Comparison of ENCODE assay signal across 19 cellular contexts in genomic region chr16:48522041-48522440, GRCh38.
DNase-seq lines count a peak whose midpoint lies in the region; ATAC-seq, FAIRE-seq and TF ChIP-seq lines count a peak whose summit lies in the region.
"Had no signal": no experiment of that assay in that cellular context is flagged by ENCODE, and none has a peak within 500 bp of the region (broad histone marks: within the 10 kb centered on the region; RNA-seq: fewer than 3 reads in every experiment).

No MANE protein-coding gene starts in this region.

- WGBS in lower leg skin, 2 donors = 87 to 95% methylated on average over 8 of the region's 8 CpGs

- H3K4me3 ChIP-seq in CD4-positive, CD25-positive, alpha-beta regulatory T cell (ENCODE audit: low read depth, low read length) = no peak overlapping the region
- no peak overlapping the region for H3K4me3 ChIP-seq in kidney (ENCODE audit: low read length in 2 of 2)
- no peak overlapping the region for H3K4me3 ChIP-seq in lower leg skin (ENCODE audit: low read depth, poor library complexity, severe bottlenecking)
- H3K4me3 ChIP-seq: A549 had no signal

- H3K4me1 Mint-ChIP-seq in CD4-positive, CD25-positive, alpha-beta regulatory T cell = no peaks in the 10 kb centered on the region

- H3K27ac ChIP-seq in CD4-positive, CD25-positive, alpha-beta regulatory T cell (ENCODE audit: insufficient read depth, low read length, poor library complexity, severe bottlenecking) = no peak overlapping the region
- H3K27ac ChIP-seq in kidney (ENCODE audit: low read depth in 2 of 2, low read length in 2 of 2) = no peak overlapping the region
- H3K27ac ChIP-seq: 22Rv1, A549 had no signal

- no peak for TF ChIP-seq POLR2A in lower leg skin (IDR thresholded peaks at IDR 0.05)

- ATAC-seq in CD4-positive, CD25-positive, alpha-beta regulatory T cell (ENCODE audit: low read depth in 2 of 2) = no peak
- ATAC-seq in HG03280 (IDR thresholded peaks at IDR 0.05; ENCODE audit: unreplicated experiment) = no peak
- ATAC-seq: A549, HepG2 had no signal

- peak; percentile 36 for DNase-seq in activated effector memory CD4-positive, alpha-beta T cell treated with anti-CD3 and anti-CD28 coated beads, Interleukin-2, amount 50 U/mL, for 16 hours
- DNase-seq in activated effector memory CD4-positive, alpha-beta T cell treated with Interleukin-2 at 50 U/mL for 16 hours = no peak
- DNase-seq in CD4-positive, CD25-positive, alpha-beta regulatory T cell = no peak
- peak; percentile 46 for DNase-seq in kidney
- no peak for DNase-seq in lower leg skin (ENCODE audit: low spot score in 2 of 2)
- DNase-seq in NCI-H82 (lab: John Stamatoyannopoulos, UW) = no peak
- DNase-seq: AML-193, Caco-2, H9 had no signal

- H3K27me3 ChIP-seq in CD4-positive, CD25-positive, alpha-beta regulatory T cell (ENCODE audit: control insufficient read depth, insufficient read depth, low read length) = no peaks in the 10 kb centered on the region

- intact Hi-C loops in kidney (cut with DNase I) = no loop called here
- intact Hi-C loops in lower leg skin (cut with DNase I; ENCODE audit: low total_unique reads) = loop anchor here (10.0 kb wide), 1 partner anchor 103 kb away; no protein-coding TSS in a partner anchor

- peaks cover 0 to 2% (median 0%) of the 10 kb centered on the region in 7 donors for H3K9me3 Mint-ChIP-seq in CD4-positive, CD25-positive, alpha-beta regulatory T cell
- H3K9me3 Mint-ChIP-seq: H9, IgD-negative memory B cell had no signal

- no peaks in the 10 kb centered on the region for H3K9me3 ChIP-seq in CD4-positive, CD25-positive, alpha-beta regulatory T cell (ENCODE audit: control insufficient read depth in 2 of 2, low read length in 2 of 2)
- H3K9me3 ChIP-seq in kidney (ENCODE audit: control insufficient read depth in 1 of 2, low read length in 2 of 2) = no peaks in the 10 kb centered on the region
- H3K9me3 ChIP-seq: A549, Caco-2 had no signal

- H3K4me3 Mint-ChIP-seq in CD4-positive, CD25-positive, alpha-beta regulatory T cell = no peak overlapping the region
- H3K4me3 Mint-ChIP-seq: H9, IgD-negative memory B cell had no signal

- peak overlapping the region in 2 of 3 donors; percentile 18 to 87 for H3K27ac Mint-ChIP-seq in CD4-positive, CD25-positive, alpha-beta regulatory T cell
- H3K27ac Mint-ChIP-seq: H9 had no signal

- no peaks in the 10 kb centered on the region for H3K4me1 ChIP-seq in CD4-positive, CD25-positive, alpha-beta regulatory T cell (ENCODE audit: control insufficient read depth, insufficient read depth, low read length, poor library complexity, severe bottlenecking)
- no peaks in the 10 kb centered on the region for H3K4me1 ChIP-seq in kidney (ENCODE audit: control insufficient read depth in 1 of 2, insufficient read depth in 1 of 2, low read depth in 1 of 2, low read length in 2 of 2)

- no peak for FAIRE-seq in kidney (lab: Jason Lieb, UNC)
- FAIRE-seq: A549, D721Med, G401.6, GM12891, GM19239, H1, HepG2 had no signal

- no peaks in the 10 kb centered on the region for H3K36me3 ChIP-seq in CD4-positive, CD25-positive, alpha-beta regulatory T cell (ENCODE audit: control insufficient read depth, insufficient read depth, low read length)
- H3K36me3 ChIP-seq in kidney (ENCODE audit: control insufficient read depth in 1 of 2, insufficient read depth in 2 of 2, low read length in 2 of 2) = no peaks in the 10 kb centered on the region

- H3K9ac ChIP-seq in kidney (ENCODE audit: low read length in 2 of 2) = no peak overlapping the region

- TF ChIP-seq CTCF in kidney (IDR thresholded peaks at IDR 0.05; ENCODE audit: borderline replicate concordance, extremely low read depth, insufficient read depth) (no peak), lower leg skin (IDR thresholded peaks at IDR 0.05) (no peak)

- H3K36me3 Mint-ChIP-seq in CD4-positive, CD25-positive, alpha-beta regulatory T cell = no peaks in the 10 kb centered on the region
- H3K36me3 Mint-ChIP-seq: IgD-negative memory B cell had no signal

- H3K27me3 Mint-ChIP-seq in CD4-positive, CD25-positive, alpha-beta regulatory T cell = peaks cover 5% of the 10 kb centered on the region
- H3K27me3 Mint-ChIP-seq: IgD-negative memory B cell had no signal

Comparison
In these comparisons a context has a peak if more than half of its experiments do, and no peak if none do; other contexts are left out.
1. DNase-seq: peak in activated effector memory CD4-positive, alpha-beta T cell treated with anti-CD3 and anti-CD28 coated beads, Interleukin-2, amount 50 U/mL, for 16 hours (single experiment) and kidney (single experiment); none in activated effector memory CD4-positive, alpha-beta T cell treated with Interleukin-2 at 50 U/mL for 16 hours (single experiment), CD4-positive, CD25-positive, alpha-beta regulatory T cell (0 of 3), lower leg skin (0 of 2) and NCI-H82 (single experiment).